Comparison of ENCODE assay signal across 21 cellular contexts in genomic region chr7:123282181-123282580, GRCh38.
DNase-seq lines count a peak whose midpoint lies in the region; ATAC-seq and TF ChIP-seq lines count a peak whose summit lies in the region.
"Had no signal": no experiment of that assay in that cellular context is flagged by ENCODE, and none has a peak within 500 bp of the region (broad histone marks: within the 10 kb centered on the region; RNA-seq: fewer than 3 reads in every experiment).

No MANE protein-coding gene starts in this region.

- no peak overlapping the region for H3K4me2 ChIP-seq in neural progenitor cell

- no peaks in the 10 kb centered on the region for H3K27me3 ChIP-seq in stomach
- no peaks in the 10 kb centered on the region for H3K27me3 ChIP-seq in neural progenitor cell
- H3K27me3 ChIP-seq in body of pancreas, result no peaks in the 10 kb centered on the region
- H3K27me3 ChIP-seq: Peyer's patch had no signal

- no peaks in the 10 kb centered on the region for H4K20me1 ChIP-seq in neural progenitor cell (ENCODE audit: low read depth)

- TF ChIP-seq POLR2A in stomach (IDR thresholded peaks at IDR 0.05) (no peak), body of pancreas (IDR thresholded peaks at IDR 0.05) (no peak)

- H3K79me2 ChIP-seq in neural progenitor cell (ENCODE audit: low read depth), result no peaks in the 10 kb centered on the region

- DNase-seq in HT1080 (ENCODE audit: low read depth) (peak; percentile 67), fibroblast of villous mesenchyme (ENCODE audit: low read depth) (peak; percentile 17), retinal pigment epithelial cell (ENCODE audit: low read depth) (peak; percentile 20), stomach (no peak), neural progenitor cell (ENCODE audit: low spot score) (no peak), body of pancreas (no peak)
- DNase-seq: Calu3; CD4-positive, alpha-beta T cell; DMS79; GOT3; HFFc6; KBM-7; NCI-H1092 treated with DMSO at 0.1 percent for 48 hours; NCI-H1694; NCI-H510A; Peyer's patch; SHP77 treated with DMSO at 0.1 percent for 48 hours had no signal

- 0 out of 2 replicates have a peak overlapping the region, but pooled peaks have one; percentile 40 for H3K27ac ChIP-seq in VCaP
- no peak overlapping the region for H3K27ac ChIP-seq in stomach
- no peak overlapping the region for H3K27ac ChIP-seq in neural progenitor cell
- no peak overlapping the region for H3K27ac ChIP-seq in body of pancreas
- H3K27ac ChIP-seq: HL-60, Peyer's patch had no signal

- no peak overlapping the region for H3K27ac Mint-ChIP-seq in neural progenitor cell
- H3K27ac Mint-ChIP-seq: B cell; CD4-positive, alpha-beta T cell; HFFc6 had no signal

- H2AFZ ChIP-seq in neural progenitor cell (replicated peaks), result no peak overlapping the region

- no peak for TF ChIP-seq EP300 in stomach (IDR thresholded peaks at IDR 0.05)

- no peaks in the 10 kb centered on the region for H3K9me3 Mint-ChIP-seq in neural progenitor cell

- H3F3A ChIP-seq in neural progenitor cell (ENCODE audit: low read depth), result no peaks in the 10 kb centered on the region

- TF ChIP-seq CTCF in VCaP (conservative IDR thresholded peaks at IDR 0.05) (no peak), fibroblast of villous mesenchyme (IDR thresholded peaks at IDR 0.05; ENCODE audit: insufficient read depth, low read depth, low read length) (no peak), retinal pigment epithelial cell (conservative IDR thresholded peaks at IDR 0.05; ENCODE audit: low read depth, low read length) (no peak), stomach (IDR thresholded peaks at IDR 0.05) (no peak), neural progenitor cell (IDR thresholded peaks at IDR 0.05) (no peak), body of pancreas (IDR thresholded peaks at IDR 0.05) (no peak)

- peaks cover 7% of the 10 kb centered on the region for H3K27me3 Mint-ChIP-seq in neural progenitor cell (ENCODE audit: insufficient read depth, low read depth)
- H3K27me3 Mint-ChIP-seq: B cell; CD4-positive, alpha-beta T cell had no signal

- H3K4me1 ChIP-seq in stomach (no peaks in the 10 kb centered on the region), neural progenitor cell (no peaks in the 10 kb centered on the region), body of pancreas (no peaks in the 10 kb centered on the region)
- H3K4me1 ChIP-seq: Peyer's patch had no signal

- no peak overlapping the region for H3K4me3 Mint-ChIP-seq in neural progenitor cell
- H3K4me3 Mint-ChIP-seq: B cell; CD4-positive, alpha-beta T cell; HFFc6 had no signal

- ATAC-seq in GM21825 (IDR thresholded peaks at IDR 0.05; ENCODE audit: unreplicated experiment) (no peak), body of pancreas (no peak)

- no peaks in the 10 kb centered on the region for H3K36me3 ChIP-seq in stomach
- H3K36me3 ChIP-seq in neural progenitor cell, result no peaks in the 10 kb centered on the region
- H3K36me3 ChIP-seq in body of pancreas (replicated peaks in 1 of 2; ENCODE audit: insufficient read depth in 1 of 2, low read depth in 2 of 2), result no peaks in the 10 kb centered on the region
- H3K36me3 ChIP-seq: Peyer's patch had no signal

- intact Hi-C loops in stomach (cut with DNase I; ENCODE audit: low total_unique reads), result no loop called here
- intact Hi-C loops in body of pancreas (cut with DNase I), result no loop called here

- H3K9ac ChIP-seq in neural progenitor cell, result no peak overlapping the region

- H3K4me1 Mint-ChIP-seq in neural progenitor cell, result no peaks in the 10 kb centered on the region
- H3K4me1 Mint-ChIP-seq: B cell had no signal

- no peak overlapping the region for H3K4me3 ChIP-seq in fibroblast of villous mesenchyme (ENCODE audit: low read depth, low read length)
- no peak overlapping the region for H3K4me3 ChIP-seq in retinal pigment epithelial cell (ENCODE audit: low read length)
- no peak overlapping the region for H3K4me3 ChIP-seq in stomach
- no peak overlapping the region for H3K4me3 ChIP-seq in neural progenitor cell
- H3K4me3 ChIP-seq in body of pancreas, result no peak overlapping the region
- H3K4me3 ChIP-seq: Peyer's patch had no signal

- H3K36me3 Mint-ChIP-seq in neural progenitor cell, result no peaks in the 10 kb centered on the region

- H3K9me3 ChIP-seq in stomach, result no peaks in the 10 kb centered on the region
- H3K9me3 ChIP-seq in neural progenitor cell (ENCODE audit: low read depth), result no peaks in the 10 kb centered on the region
- no peaks in the 10 kb centered on the region for H3K9me3 ChIP-seq in body of pancreas
- H3K9me3 ChIP-seq: Peyer's patch had no signal

Comparison
In these comparisons a context has a peak if more than half of its experiments do, and no peak if none do; other contexts are left out.
1. DNase-seq: peak in HT1080 (single experiment), fibroblast of villous mesenchyme (single experiment) and retinal pigment epithelial cell (single experiment); none in stomach (single experiment), neural progenitor cell (single experiment) and body of pancreas (0 of 4).